Comparison of ENCODE assay signal across 1 cellular context in the genomic region with DNA sequence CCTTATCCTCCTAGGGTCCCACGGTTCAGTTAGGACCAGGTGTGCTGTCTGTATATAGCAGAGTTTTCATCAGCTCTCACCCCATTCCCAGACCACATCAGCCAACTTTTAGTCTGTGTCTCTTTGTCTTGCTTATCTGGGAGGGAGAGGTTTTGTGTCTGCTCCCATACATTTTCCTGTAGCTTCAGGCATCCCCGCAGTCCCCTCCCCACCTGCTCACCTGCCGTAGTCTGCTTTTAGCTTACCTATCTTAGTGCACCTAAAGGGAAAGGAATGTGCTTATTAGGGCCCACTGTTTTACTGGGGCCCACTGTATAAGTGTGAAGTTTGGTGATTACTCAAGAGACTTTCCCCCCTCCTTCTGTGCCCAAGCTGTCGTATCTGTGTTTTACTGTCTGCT.
TF ChIP-seq lines count a peak whose summit lies in the region.

No MANE protein-coding gene starts in this region.

TF ChIP-seq in WTC11, 78 proteins besides CTCF, POLR2A, EP300 and RAD21 (continued from another document):
- TF ChIP-seq, protein P1, sequence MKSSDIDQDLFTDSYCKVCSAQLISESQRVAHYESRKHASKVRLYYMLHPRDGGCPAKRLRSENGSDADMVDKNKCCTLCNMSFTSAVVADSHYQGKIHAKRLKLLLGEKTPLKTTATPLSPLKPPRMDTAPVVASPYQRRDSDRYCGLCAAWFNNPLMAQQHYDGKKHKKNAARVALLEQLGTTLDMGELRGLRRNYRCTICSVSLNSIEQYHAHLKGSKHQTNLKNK (CRISPR knock-in tag; IDR thresholded peaks at IDR 0.05), result no peak
- TF ChIP-seq, protein P2, sequence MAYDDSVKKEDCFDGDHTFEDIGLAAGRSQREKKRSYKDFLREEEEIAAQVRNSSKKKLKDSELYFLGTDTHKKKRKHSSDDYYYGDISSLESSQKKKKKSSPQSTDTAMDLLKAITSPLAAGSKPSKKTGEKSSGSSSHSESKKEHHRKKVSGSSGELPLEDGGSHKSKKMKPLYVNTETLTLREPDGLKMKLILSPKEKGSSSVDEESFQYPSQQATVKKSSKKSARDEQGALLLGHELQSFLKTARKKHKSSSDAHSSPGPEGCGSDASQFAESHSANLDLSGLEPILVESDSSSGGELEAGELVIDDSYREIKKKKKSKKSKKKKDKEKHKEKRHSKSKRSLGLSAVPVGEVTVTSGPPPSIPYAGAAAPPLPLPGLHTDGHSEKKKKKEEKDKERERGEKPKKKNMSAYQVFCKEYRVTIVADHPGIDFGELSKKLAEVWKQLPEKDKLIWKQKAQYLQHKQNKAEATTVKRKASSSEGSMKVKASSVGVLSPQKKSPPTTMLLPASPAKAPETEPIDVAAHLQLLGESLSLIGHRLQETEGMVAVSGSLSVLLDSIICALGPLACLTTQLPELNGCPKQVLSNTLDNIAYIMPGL (CRISPR knock-in tag; IDR thresholded peaks at IDR 0.05), result no peak
- TF ChIP-seq NFYB (CRISPR knock-in tag; conservative IDR thresholded peaks at IDR 0.05; ENCODE audit: low read depth), result no peak
- TF ChIP-seq, protein P3, sequence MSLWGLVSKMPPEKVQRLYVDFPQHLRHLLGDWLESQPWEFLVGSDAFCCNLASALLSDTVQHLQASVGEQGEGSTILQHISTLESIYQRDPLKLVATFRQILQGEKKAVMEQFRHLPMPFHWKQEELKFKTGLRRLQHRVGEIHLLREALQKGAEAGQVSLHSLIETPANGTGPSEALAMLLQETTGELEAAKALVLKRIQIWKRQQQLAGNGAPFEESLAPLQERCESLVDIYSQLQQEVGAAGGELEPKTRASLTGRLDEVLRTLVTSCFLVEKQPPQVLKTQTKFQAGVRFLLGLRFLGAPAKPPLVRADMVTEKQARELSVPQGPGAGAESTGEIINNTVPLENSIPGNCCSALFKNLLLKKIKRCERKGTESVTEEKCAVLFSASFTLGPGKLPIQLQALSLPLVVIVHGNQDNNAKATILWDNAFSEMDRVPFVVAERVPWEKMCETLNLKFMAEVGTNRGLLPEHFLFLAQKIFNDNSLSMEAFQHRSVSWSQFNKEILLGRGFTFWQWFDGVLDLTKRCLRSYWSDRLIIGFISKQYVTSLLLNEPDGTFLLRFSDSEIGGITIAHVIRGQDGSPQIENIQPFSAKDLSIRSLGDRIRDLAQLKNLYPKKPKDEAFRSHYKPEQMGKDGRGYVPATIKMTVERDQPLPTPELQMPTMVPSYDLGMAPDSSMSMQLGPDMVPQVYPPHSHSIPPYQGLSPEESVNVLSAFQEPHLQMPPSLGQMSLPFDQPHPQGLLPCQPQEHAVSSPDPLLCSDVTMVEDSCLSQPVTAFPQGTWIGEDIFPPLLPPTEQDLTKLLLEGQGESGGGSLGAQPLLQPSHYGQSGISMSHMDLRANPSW (CRISPR knock-in tag; conservative IDR thresholded peaks at IDR 0.05; ENCODE audit: low read depth), result no peak
- no peak for TF ChIP-seq OVOL2 (CRISPR knock-in tag; IDR thresholded peaks at IDR 0.05; ENCODE audit: borderline replicate concordance)
- TF ChIP-seq HMGA2 (CRISPR knock-in tag; IDR thresholded peaks at IDR 0.05), result no peak
- TF ChIP-seq, protein P4, sequence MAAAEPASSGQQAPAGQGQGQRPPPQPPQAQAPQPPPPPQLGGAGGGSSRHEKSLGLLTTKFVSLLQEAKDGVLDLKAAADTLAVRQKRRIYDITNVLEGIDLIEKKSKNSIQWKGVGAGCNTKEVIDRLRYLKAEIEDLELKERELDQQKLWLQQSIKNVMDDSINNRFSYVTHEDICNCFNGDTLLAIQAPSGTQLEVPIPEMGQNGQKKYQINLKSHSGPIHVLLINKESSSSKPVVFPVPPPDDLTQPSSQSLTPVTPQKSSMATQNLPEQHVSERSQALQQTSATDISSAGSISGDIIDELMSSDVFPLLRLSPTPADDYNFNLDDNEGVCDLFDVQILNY (CRISPR knock-in tag; IDR thresholded peaks at IDR 0.05), result no peak
- TF ChIP-seq, protein P5, sequence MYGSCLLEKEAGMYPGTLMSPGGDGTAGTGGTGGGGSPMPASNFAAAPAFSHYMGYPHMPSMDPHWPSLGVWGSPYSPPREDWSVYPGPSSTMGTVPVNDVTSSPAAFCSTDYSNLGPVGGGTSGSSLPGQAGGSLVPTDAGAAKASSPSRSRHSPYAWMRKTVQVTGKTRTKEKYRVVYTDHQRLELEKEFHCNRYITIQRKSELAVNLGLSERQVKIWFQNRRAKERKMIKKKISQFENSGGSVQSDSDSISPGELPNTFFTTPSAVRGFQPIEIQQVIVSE (CRISPR knock-in tag; IDR thresholded peaks at IDR 0.05; ENCODE audit: borderline replicate concordance), result no peak
- TF ChIP-seq, protein P6, sequence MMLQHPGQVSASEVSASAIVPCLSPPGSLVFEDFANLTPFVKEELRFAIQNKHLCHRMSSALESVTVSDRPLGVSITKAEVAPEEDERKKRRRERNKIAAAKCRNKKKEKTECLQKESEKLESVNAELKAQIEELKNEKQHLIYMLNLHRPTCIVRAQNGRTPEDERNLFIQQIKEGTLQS (CRISPR knock-in tag; conservative IDR thresholded peaks at IDR 0.05), result no peak
- no peak for TF ChIP-seq NFATC4 (CRISPR knock-in tag; IDR thresholded peaks at IDR 0.05)
- no peak for TF ChIP-seq FOXK1 (CRISPR knock-in tag; IDR thresholded peaks at IDR 0.05)
- TF ChIP-seq ZNF423 (CRISPR knock-in tag; IDR thresholded peaks at IDR 0.05), result no peak
- TF ChIP-seq, protein P7, sequence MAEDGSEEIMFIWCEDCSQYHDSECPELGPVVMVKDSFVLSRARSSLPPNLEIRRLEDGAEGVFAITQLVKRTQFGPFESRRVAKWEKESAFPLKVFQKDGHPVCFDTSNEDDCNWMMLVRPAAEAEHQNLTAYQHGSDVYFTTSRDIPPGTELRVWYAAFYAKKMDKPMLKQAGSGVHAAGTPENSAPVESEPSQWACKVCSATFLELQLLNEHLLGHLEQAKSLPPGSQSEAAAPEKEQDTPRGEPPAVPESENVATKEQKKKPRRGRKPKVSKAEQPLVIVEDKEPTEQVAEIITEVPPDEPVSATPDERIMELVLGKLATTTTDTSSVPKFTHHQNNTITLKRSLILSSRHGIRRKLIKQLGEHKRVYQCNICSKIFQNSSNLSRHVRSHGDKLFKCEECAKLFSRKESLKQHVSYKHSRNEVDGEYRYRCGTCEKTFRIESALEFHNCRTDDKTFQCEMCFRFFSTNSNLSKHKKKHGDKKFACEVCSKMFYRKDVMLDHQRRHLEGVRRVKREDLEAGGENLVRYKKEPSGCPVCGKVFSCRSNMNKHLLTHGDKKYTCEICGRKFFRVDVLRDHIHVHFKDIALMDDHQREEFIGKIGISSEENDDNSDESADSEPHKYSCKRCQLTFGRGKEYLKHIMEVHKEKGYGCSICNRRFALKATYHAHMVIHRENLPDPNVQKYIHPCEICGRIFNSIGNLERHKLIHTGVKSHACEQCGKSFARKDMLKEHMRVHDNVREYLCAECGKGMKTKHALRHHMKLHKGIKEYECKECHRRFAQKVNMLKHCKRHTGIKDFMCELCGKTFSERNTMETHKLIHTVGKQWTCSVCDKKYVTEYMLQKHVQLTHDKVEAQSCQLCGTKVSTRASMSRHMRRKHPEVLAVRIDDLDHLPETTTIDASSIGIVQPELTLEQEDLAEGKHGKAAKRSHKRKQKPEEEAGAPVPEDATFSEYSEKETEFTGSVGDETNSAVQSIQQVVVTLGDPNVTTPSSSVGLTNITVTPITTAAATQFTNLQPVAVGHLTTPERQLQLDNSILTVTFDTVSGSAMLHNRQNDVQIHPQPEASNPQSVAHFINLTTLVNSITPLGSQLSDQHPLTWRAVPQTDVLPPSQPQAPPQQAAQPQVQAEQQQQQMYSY (CRISPR knock-in tag; IDR thresholded peaks at IDR 0.05), result no peak
- TF ChIP-seq JUN (CRISPR knock-in tag; IDR thresholded peaks at IDR 0.05), result no peak
- TF ChIP-seq, protein P8, sequence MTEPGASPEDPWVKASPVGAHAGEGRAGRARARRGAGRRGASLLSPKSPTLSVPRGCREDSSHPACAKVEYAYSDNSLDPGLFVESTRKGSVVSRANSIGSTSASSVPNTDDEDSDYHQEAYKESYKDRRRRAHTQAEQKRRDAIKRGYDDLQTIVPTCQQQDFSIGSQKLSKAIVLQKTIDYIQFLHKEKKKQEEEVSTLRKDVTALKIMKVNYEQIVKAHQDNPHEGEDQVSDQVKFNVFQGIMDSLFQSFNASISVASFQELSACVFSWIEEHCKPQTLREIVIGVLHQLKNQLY (CRISPR knock-in tag; IDR thresholded peaks at IDR 0.05), result no peak
- no peak for TF ChIP-seq ZNF671 (CRISPR knock-in tag; IDR thresholded peaks at IDR 0.05)
- TF ChIP-seq, protein P9, sequence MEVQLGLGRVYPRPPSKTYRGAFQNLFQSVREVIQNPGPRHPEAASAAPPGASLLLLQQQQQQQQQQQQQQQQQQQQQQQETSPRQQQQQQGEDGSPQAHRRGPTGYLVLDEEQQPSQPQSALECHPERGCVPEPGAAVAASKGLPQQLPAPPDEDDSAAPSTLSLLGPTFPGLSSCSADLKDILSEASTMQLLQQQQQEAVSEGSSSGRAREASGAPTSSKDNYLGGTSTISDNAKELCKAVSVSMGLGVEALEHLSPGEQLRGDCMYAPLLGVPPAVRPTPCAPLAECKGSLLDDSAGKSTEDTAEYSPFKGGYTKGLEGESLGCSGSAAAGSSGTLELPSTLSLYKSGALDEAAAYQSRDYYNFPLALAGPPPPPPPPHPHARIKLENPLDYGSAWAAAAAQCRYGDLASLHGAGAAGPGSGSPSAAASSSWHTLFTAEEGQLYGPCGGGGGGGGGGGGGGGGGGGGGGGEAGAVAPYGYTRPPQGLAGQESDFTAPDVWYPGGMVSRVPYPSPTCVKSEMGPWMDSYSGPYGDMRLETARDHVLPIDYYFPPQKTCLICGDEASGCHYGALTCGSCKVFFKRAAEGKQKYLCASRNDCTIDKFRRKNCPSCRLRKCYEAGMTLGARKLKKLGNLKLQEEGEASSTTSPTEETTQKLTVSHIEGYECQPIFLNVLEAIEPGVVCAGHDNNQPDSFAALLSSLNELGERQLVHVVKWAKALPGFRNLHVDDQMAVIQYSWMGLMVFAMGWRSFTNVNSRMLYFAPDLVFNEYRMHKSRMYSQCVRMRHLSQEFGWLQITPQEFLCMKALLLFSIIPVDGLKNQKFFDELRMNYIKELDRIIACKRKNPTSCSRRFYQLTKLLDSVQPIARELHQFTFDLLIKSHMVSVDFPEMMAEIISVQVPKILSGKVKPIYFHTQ (CRISPR knock-in tag; IDR thresholded peaks at IDR 0.05), result no peak
- TF ChIP-seq ZNF263 (CRISPR knock-in tag; IDR thresholded peaks at IDR 0.05; ENCODE audit: low read depth), result no peak
TF ChIP-seq in WTC11: peak in this region for 0.
